In genomic region chr3:186567072-186567921, GRCh38 we compare ENCODE assay signal across 8 cellular contexts. TPM values are rescaled to one million over a fixed set of nuclear protein-coding genes. Genes with fewer than 3 reads are reported as not detected.
DNase-seq lines count a peak whose midpoint lies in the region; ATAC-seq and TF ChIP-seq lines count a peak whose summit lies in the region.

Gene TBCCD1, minus strand, starts transcription at chr3:186567339. Its CDS starts 3,010 bp downstream, at chr3:186564329.

- H3K36me3 ChIP-seq in prostate gland, result no peaks in the 10 kb centered on the region

- ATAC-seq in GM18498 (IDR thresholded peaks at IDR 0.05; ENCODE audit: unreplicated experiment) (peak; percentile 47), HG02884 (IDR thresholded peaks at IDR 0.05; ENCODE audit: unreplicated experiment) (peak; percentile 34), left ventricle myocardium superior (peak; percentile 84)

- no peaks in the 10 kb centered on the region for H3K27me3 ChIP-seq in prostate gland (replicated peaks; ENCODE audit: insufficient read depth)

- H3K4me3 ChIP-seq in prostate gland, result peak within 1 kb of the TSS; percentile 79 to 88

- under 1% methylated on average over 42 of the region's 66 CpGs for WGBS in prostate gland

- peak; percentile 92 for TF ChIP-seq POLR2A in prostate gland (IDR thresholded peaks at IDR 0.05)

- peak; percentile 78 for DNase-seq in NCI-H1694 (lab: John Stamatoyannopoulos, UW)
- DNase-seq in T-helper 2 cell, result peak; percentile 90 to 94 (median 92)
- peak; percentile 95 for DNase-seq in left ventricle myocardium superior
- peak; percentile 83 for DNase-seq in prostate gland (ENCODE audit: low spot score)
- peak; percentile 92 for DNase-seq in ureter (ENCODE audit: low spot score)

- H3K4me1 ChIP-seq in prostate gland (replicated peaks), result peaks cover 3% of the 10 kb centered on the region

- no peak for TF ChIP-seq CTCF in prostate gland (IDR thresholded peaks at IDR 0.05)

- no peaks in the 10 kb centered on the region for H3K9me3 ChIP-seq in prostate gland

- intact Hi-C loops in left ventricle myocardium superior (cut with micrococcal nuclease) (no loop called here), prostate gland (cut with DNase I) (no loop called here)

- H3K27ac ChIP-seq in angular gyrus (ENCODE audit: low read depth, low read length), result peak within 1 kb of the TSS; percentile 80
- peak within 1 kb of the TSS; percentile 79 to 90 for H3K27ac ChIP-seq in prostate gland

RNA-seq across cellular contexts. Expression of gene TBCCD1, which starts in this region (rescaled TPM):
- 7.1 TPM for total RNA-seq in left ventricle myocardium superior
- total RNA-seq in prostate gland, result 10 to 100 TPM; 10.4 to 26.0 TPM
- 12.0 TPM for total RNA-seq in ureter

Comparison
In these comparisons a context has a peak if more than half of its experiments do, and no peak if none do; other contexts are left out.
1. Peak in every context shown above with its lines: DNase-seq, ATAC-seq, H3K4me3 ChIP-seq and H3K27ac ChIP-seq.
2. ATAC-seq: peak in every context shown above with its lines; median percentile 84 in left ventricle myocardium superior; 47 in GM18498; 34 in HG02884.